Comparison of ENCODE assay signal across 20 cellular contexts in the genomic region with DNA sequence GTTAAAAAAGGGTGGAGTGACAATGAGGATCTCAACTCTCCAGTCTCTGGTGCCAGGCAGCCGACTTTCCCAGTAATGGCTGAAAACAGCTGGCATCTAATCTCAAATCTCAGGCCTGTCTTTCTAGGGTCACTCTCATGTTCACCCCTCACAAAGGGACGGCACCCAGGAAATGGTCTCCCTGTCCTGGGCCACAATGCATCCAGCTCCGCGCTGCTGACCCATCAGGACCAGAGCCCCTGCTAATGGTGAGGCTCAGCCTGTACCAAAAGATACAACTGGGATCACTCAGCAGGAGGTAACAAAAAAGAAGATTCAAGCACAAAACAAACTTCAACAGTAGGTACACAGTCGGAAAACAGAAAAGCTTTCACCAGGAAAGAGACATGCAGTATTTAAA.
"Had no signal": no experiment of that assay in that cellular context is flagged by ENCODE, and none has a peak within 500 bp of the region (broad histone marks: within the 10 kb centered on the region; RNA-seq: fewer than 3 reads in every experiment).

No MANE protein-coding gene starts in this region.

- H3K36me3 Mint-ChIP-seq: immature natural killer cell, mesothelial cell of epicardium had no signal

- H3K4me3 ChIP-seq: coronary artery, dorsolateral prefrontal cortex, esophagus muscularis mucosa, gastroesophageal sphincter, heart left ventricle, hepatocyte, left lung, lower lobe of right lung, mucosa of descending colon had no signal

- H3K27ac ChIP-seq: coronary artery, dorsolateral prefrontal cortex, esophagus muscularis mucosa, foreskin keratinocyte, gastroesophageal sphincter, heart left ventricle, hepatocyte, left lung, lower lobe of right lung had no signal

- ATAC-seq: foreskin keratinocyte, gastroesophageal sphincter, heart left ventricle, left cardiac atrium, left lung, left ventricle myocardium superior, lower lobe of right lung, mucosa of descending colon had no signal

- H2AFZ ChIP-seq: hepatocyte had no signal

- H3K79me2 ChIP-seq: hepatocyte had no signal

- H3K4me1 ChIP-seq: esophagus muscularis mucosa, gastroesophageal sphincter, heart left ventricle, left lung, lower lobe of right lung had no signal

- H3K4me3 Mint-ChIP-seq: immature natural killer cell, mesothelial cell of epicardium had no signal

- H3K36me3 ChIP-seq: esophagus muscularis mucosa, gastroesophageal sphincter, heart left ventricle, left lung, lower lobe of right lung had no signal

- H3K9me3 Mint-ChIP-seq: immature natural killer cell, mesothelial cell of epicardium had no signal

- H3K27ac Mint-ChIP-seq: immature natural killer cell, mesothelial cell of epicardium had no signal

- H3K4me2 ChIP-seq: hepatocyte had no signal

- DNase-seq: cerebellar nuclear complex; dermis blood vessel endothelial cell; dorsolateral prefrontal cortex; effector CD4-positive, alpha-beta T cell; effector memory CD4-positive, alpha-beta T cell; foreskin keratinocyte; heart left ventricle; hypothalamus; immature natural killer cell; left cardiac atrium; left lung; left ventricle myocardium superior; lower lobe of right lung; mesenchymal stem cell; mucosa of descending colon had no signal

- H3K9me3 ChIP-seq: esophagus muscularis mucosa, gastroesophageal sphincter, heart left ventricle, left lung, lower lobe of right lung, mucosa of descending colon had no signal
